In genomic region chr11:124791626-124792341, GRCh38 we compare ENCODE assay signal across 2 cellular contexts.
A peak's percentile ranks its signal among the peaks of the same experiment; 100 is the strongest.
TF ChIP-seq lines count a peak whose summit lies in the region.

No MANE protein-coding gene starts in this region.

TF ChIP-seq in IMR-90, 13 proteins besides CTCF, POLR2A, EP300 and RAD21:
- TF ChIP-seq BHLHE40 (IDR thresholded peaks at IDR 0.05; ENCODE audit: low read depth, low read length): no peak
- TF ChIP-seq CEBPB (IDR thresholded peaks at IDR 0.05; ENCODE audit: low read depth, low read length): peak; percentile 78

TF ChIP-seq in HEK293T, 16 proteins besides CTCF, POLR2A, EP300 and RAD21:
- TF ChIP-seq ZNF384 (IDR thresholded peaks at IDR 0.05): no peak
- TF ChIP-seq BHLHE40 (IDR thresholded peaks at IDR 0.05; ENCODE audit: borderline replicate concordance): no peak
- TF ChIP-seq SP1 (IDR thresholded peaks at IDR 0.05): no peak
- no peak for TF ChIP-seq LEF1 (IDR thresholded peaks at IDR 0.05; ENCODE audit: borderline replicate concordance)
- TF ChIP-seq CTBP1 (IDR thresholded peaks at IDR 0.05; ENCODE audit: borderline replicate concordance): no peak
- no peak for TF ChIP-seq ARNT (IDR thresholded peaks at IDR 0.05)
- TF ChIP-seq PKNOX1 (IDR thresholded peaks at IDR 0.05): no peak
- TF ChIP-seq FOXM1 (IDR thresholded peaks at IDR 0.05; ENCODE audit: borderline replicate concordance): no peak
- no peak for TF ChIP-seq FOXK2 (IDR thresholded peaks at IDR 0.05)
- no peak for TF ChIP-seq NFRKB (IDR thresholded peaks at IDR 0.05)
- no peak for TF ChIP-seq ELF4 (IDR thresholded peaks at IDR 0.05)
- TF ChIP-seq L3MBTL2 (conservative IDR thresholded peaks at IDR 0.05): no peak
- no peak for TF ChIP-seq HDGF (IDR thresholded peaks at IDR 0.05; ENCODE audit: borderline replicate concordance)
- no peak for TF ChIP-seq TARDBP (IDR thresholded peaks at IDR 0.05)
- no peak for TF ChIP-seq SUZ12 (IDR thresholded peaks at IDR 0.05)
- no peak for TF ChIP-seq FOXA1 (IDR thresholded peaks at IDR 0.05)
